Comparison of ENCODE assay signal across 22 cellular contexts in the genomic region with DNA sequence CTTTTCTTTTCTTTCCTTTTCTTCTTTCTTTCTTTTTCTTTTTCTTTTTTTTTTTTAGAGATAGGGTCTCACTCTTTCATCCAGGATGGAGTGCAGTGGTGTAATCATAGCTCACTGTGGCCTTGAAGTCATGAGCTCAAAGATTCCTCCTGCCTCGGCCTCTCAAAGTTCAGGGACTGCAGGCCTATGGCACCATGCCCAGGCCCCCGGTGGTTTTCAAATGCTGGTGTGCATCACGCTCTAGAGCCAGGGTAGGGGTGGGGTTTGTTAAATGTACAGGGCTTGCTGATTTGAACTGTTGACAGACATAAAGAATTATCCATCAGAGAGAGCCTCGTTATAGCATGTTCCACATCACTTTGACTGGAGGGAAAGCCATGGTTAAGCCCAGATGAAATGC. TPM values are rescaled to one million over a fixed set of nuclear protein-coding genes. Genes with fewer than 3 reads are reported as not detected.
"Had no signal": no experiment of that assay in that cellular context is flagged by ENCODE, and none has a peak within 500 bp of the region (broad histone marks: within the 10 kb centered on the region; RNA-seq: fewer than 3 reads in every experiment).

No MANE protein-coding gene starts in this region.

- H3K4me3 ChIP-seq: esophagus squamous epithelium, gastroesophageal sphincter, left ventricle myocardium inferior, lower lobe of right lung, neural progenitor cell, pancreas, tibial artery, upper lobe of left lung, vagina had no signal

- ATAC-seq: gastroesophageal sphincter; lower lobe of right lung; natural killer cell treated with Interleukin-12 subunit alpha and Interleukin-12 subunit beta and Interleukin-15 and Interleukin-18, amount 100 ng/mL, for 72 hours; pancreas; right cardiac atrium; stimulated activated effector memory CD8-positive, alpha-beta T cell treated with anti-CD3 and anti-CD28 coated beads, Interleukin-12 subunit alpha, Interleukin-12 subunit beta, amount 100 ng/mL, for 72 hours; stimulated activated naive CD8-positive, alpha-beta T cell treated with anti-CD3 and anti-CD28 coated beads, Interleukin-15, Interleukin-2, amounts not matched to agents 100 U/mL and 50 U/mL, for 24 hours had no signal

- H3K36me3 ChIP-seq: neural progenitor cell, pancreas, vagina had no signal

- FAIRE-seq: keratinocyte, pancreas had no signal

- H3K4me1 ChIP-seq: neural progenitor cell had no signal

- H3K27ac ChIP-seq: epithelial cell of prostate, esophagus squamous epithelium, left ventricle myocardium inferior, lower lobe of right lung, neural progenitor cell, pancreas, upper lobe of left lung, vagina had no signal

- H3K27me3 ChIP-seq: esophagus squamous epithelium, gastroesophageal sphincter, neural progenitor cell, pancreas, tibial artery, upper lobe of left lung, vagina had no signal

- H3K9me3 ChIP-seq: esophagus squamous epithelium, gastroesophageal sphincter, left ventricle myocardium inferior, lower lobe of right lung, pancreas, tibial artery, upper lobe of left lung, vagina had no signal

- DNase-seq: effector memory CD4-positive, alpha-beta T cell; esophagus squamous epithelium; glutamatergic neuron; immature natural killer cell; left ventricle myocardium inferior; lower lobe of right lung; midbrain; nucleus accumbens; pancreas; stimulated activated CD4-positive, alpha-beta T cell treated with anti-CD3 and anti-CD28 coated beads, Interleukin-4, amount 100 ng/mL, for 1 hour; stimulated activated CD8-positive, alpha-beta memory T cell treated with anti-CD3 and anti-CD28 coated beads, Interleukin-4, amount 100 ng/mL, for 48 hours; stimulated activated naive CD8-positive, alpha-beta T cell treated with anti-CD3 and anti-CD28 coated beads, Interleukin-15, Interleukin-2, amounts not matched to agents 100 U/mL and 50 U/mL, for 24 hours; tibial artery; upper lobe of left lung had no signal

RNA-seq across cellular contexts. Expression of a gene that starts 25.0 kb away (rescaled TPM):
- polyA plus RNA-seq: immature natural killer cell, keratinocyte had no signal
